In genomic region chr5:671459-672328, GRCh38 we compare ENCODE assay signal across 8 cellular contexts. TPM values are rescaled to one million over a fixed set of nuclear protein-coding genes. Genes with fewer than 3 reads are reported as not detected.
DNase-seq lines count a peak whose midpoint lies in the region; ATAC-seq and TF ChIP-seq lines count a peak whose summit lies in the region.

No MANE protein-coding gene starts in this region.

- intact Hi-C loops in activated T-helper 1 cell treated with anti-CD3 and anti-CD28 coated beads, Interleukin-12 subunit alpha, Interleukin-12 subunit beta, Interleukin-2, Interleukin-4 antibody, amounts not matched to agents 30 ng/mL and 10 ng/mL and 1 ng/mL, durations not matched to agents 14 hours and 24 hours and 36 hours (cut with micrococcal nuclease): loop anchor here (2.0 kb wide), 1 partner anchor 231 kb away; no protein-coding TSS in a partner anchor

- TF ChIP-seq RAD21 in neural cell (conservative IDR thresholded peaks at IDR 0.05): peak; percentile 81

- TF ChIP-seq CTCF in OCI-LY3 (IDR thresholded peaks at IDR 0.05; ENCODE audit: low read depth, low read length) (peak; percentile 67), fibroblast of pulmonary artery (IDR thresholded peaks at IDR 0.05; ENCODE audit: low read length, missing control alignments) (peak; percentile 88), neural cell (IDR thresholded peaks at IDR 0.05; ENCODE audit: poor library complexity, severe bottlenecking) (peak; percentile 79)

- H3K36me3 Mint-ChIP-seq in activated T-helper 1 cell treated with anti-CD3 and anti-CD28 coated beads, Interleukin-12 subunit alpha, Interleukin-12 subunit beta, Interleukin-2, Interleukin-4 antibody, amounts not matched to agents 30 ng/mL and 10 ng/mL and 1 ng/mL, durations not matched to agents 14 hours and 24 hours and 36 hours (ENCODE audit: low read depth): peaks cover 7% of the 10 kb centered on the region

- H3K27ac Mint-ChIP-seq in activated T-helper 1 cell treated with anti-CD3 and anti-CD28 coated beads, Interleukin-12 subunit alpha, Interleukin-12 subunit beta, Interleukin-2, Interleukin-4 antibody, amounts not matched to agents 30 ng/mL and 10 ng/mL and 1 ng/mL, durations not matched to agents 14 hours and 24 hours and 36 hours: no peak overlapping the region

- H3K4me3 ChIP-seq in OCI-LY3 (ENCODE audit: low read length) (no peak overlapping the region), fibroblast of pulmonary artery (replicated peaks; ENCODE audit: low read depth, low read length) (no peak overlapping the region), neural cell (ENCODE audit: low read length) (no peak overlapping the region)

- peaks cover 19% of the 10 kb centered on the region for H3K4me1 ChIP-seq in OCI-LY3 (ENCODE audit: low read length)

- H3K4me1 Mint-ChIP-seq in activated T-helper 1 cell treated with anti-CD3 and anti-CD28 coated beads, Interleukin-12 subunit alpha, Interleukin-12 subunit beta, Interleukin-2, Interleukin-4 antibody, amounts not matched to agents 30 ng/mL and 10 ng/mL and 1 ng/mL, durations not matched to agents 14 hours and 24 hours and 36 hours (ENCODE audit: low read depth): no peaks in the 10 kb centered on the region

- H3K9ac ChIP-seq in OCI-LY3 (ENCODE audit: low read length) (no peak overlapping the region), neural cell (ENCODE audit: low read length) (peak overlapping the region; percentile 29)

- H3K4me2 ChIP-seq in OCI-LY3 (ENCODE audit: low read length) (peak overlapping the region; percentile 47), neural cell (ENCODE audit: low read length) (no peak overlapping the region)

- H3K27me3 Mint-ChIP-seq in activated T-helper 1 cell treated with anti-CD3 and anti-CD28 coated beads, Interleukin-12 subunit alpha, Interleukin-12 subunit beta, Interleukin-2, Interleukin-4 antibody, amounts not matched to agents 30 ng/mL and 10 ng/mL and 1 ng/mL, durations not matched to agents 14 hours and 24 hours and 36 hours (ENCODE audit: insufficient read depth): peaks cover 3% of the 10 kb centered on the region

- ATAC-seq in GM19043 (IDR thresholded peaks at IDR 0.05; ENCODE audit: low read depth, unreplicated experiment): peak; percentile 74

- no peak overlapping the region for H3K4me3 Mint-ChIP-seq in activated T-helper 1 cell treated with anti-CD3 and anti-CD28 coated beads, Interleukin-12 subunit alpha, Interleukin-12 subunit beta, Interleukin-2, Interleukin-4 antibody, amounts not matched to agents 30 ng/mL and 10 ng/mL and 1 ng/mL, durations not matched to agents 14 hours and 24 hours and 36 hours

- no peak overlapping the region for H2AFZ ChIP-seq in OCI-LY3 (ENCODE audit: low read depth, low read length)
- no peak overlapping the region for H2AFZ ChIP-seq in neural cell (ENCODE audit: low read depth, low read length)

- no peaks in the 10 kb centered on the region for H3F3A ChIP-seq in neural cell (ENCODE audit: insufficient read depth, low read length, poor library complexity, severe bottlenecking)

- no peak overlapping the region for H3K27ac ChIP-seq in OCI-LY3 (ENCODE audit: low read length)
- H3K27ac ChIP-seq in neural cell (ENCODE audit: low read length): peak overlapping the region; percentile 28
- peak overlapping the region; percentile 100 for H3K27ac ChIP-seq in substantia nigra (ENCODE audit: low read depth, low read length, poor library complexity, severe bottlenecking)

- DNase-seq in AG08396 (ENCODE audit: low spot score): peak; percentile 87
- DNase-seq in HUDEP-2 (lab: John Stamatoyannopoulos, UW; ENCODE audit: unreplicated experiment in 76 of 76): peak in 53 of 76 experiments; percentile 5 to 62 (median 42)
- DNase-seq in activated T-helper 1 cell treated with anti-CD3 and anti-CD28 coated beads, Interleukin-12 subunit alpha, Interleukin-12 subunit beta, Interleukin-2, Interleukin-4 antibody, amounts not matched to agents 30 ng/mL and 10 ng/mL and 1 ng/mL, durations not matched to agents 14 hours and 24 hours and 36 hours (ENCODE audit: low spot score): peak; percentile 35
- peak; percentile 60 for DNase-seq in fibroblast of pulmonary artery (ENCODE audit: low read depth)
- peak in 48 of 49 donors; percentile 36 to 87 (median 74) for DNase-seq in substantia nigra (lab: John Stamatoyannopoulos, UW)

- H3K27me3 ChIP-seq in OCI-LY3 (ENCODE audit: low read depth, low read length): peaks cover 14% of the 10 kb centered on the region
- no peaks in the 10 kb centered on the region for H3K27me3 ChIP-seq in neural cell (ENCODE audit: insufficient read depth, low read depth, low read length)

- no peaks in the 10 kb centered on the region for H3K9me3 ChIP-seq in OCI-LY3 (ENCODE audit: insufficient read depth, low read length)
- no peaks in the 10 kb centered on the region for H3K9me3 ChIP-seq in neural cell (ENCODE audit: low read length)

- H3K79me2 ChIP-seq in OCI-LY3 (ENCODE audit: low read length) (no peaks in the 10 kb centered on the region), neural cell (replicated peaks; ENCODE audit: insufficient read depth, low read length) (no peaks in the 10 kb centered on the region)

- peaks cover 7% of the 10 kb centered on the region; the same call in 1 of the 2 replicates for H4K20me1 ChIP-seq in OCI-LY3 (ENCODE audit: insufficient read depth, low read length)
- H4K20me1 ChIP-seq in neural cell (ENCODE audit: insufficient read depth): no peaks in the 10 kb centered on the region

- no peak for TF ChIP-seq EP300 in neural cell (conservative IDR thresholded peaks at IDR 0.05; ENCODE audit: poor library complexity, severe bottlenecking)

- H3K9me3 Mint-ChIP-seq in activated T-helper 1 cell treated with anti-CD3 and anti-CD28 coated beads, Interleukin-12 subunit alpha, Interleukin-12 subunit beta, Interleukin-2, Interleukin-4 antibody, amounts not matched to agents 30 ng/mL and 10 ng/mL and 1 ng/mL, durations not matched to agents 14 hours and 24 hours and 36 hours: no peaks in the 10 kb centered on the region

- H3K36me3 ChIP-seq in OCI-LY3 (replicated peaks; ENCODE audit: low read depth, low read length): peaks cover 8% of the 10 kb centered on the region
- no peaks in the 10 kb centered on the region for H3K36me3 ChIP-seq in neural cell (ENCODE audit: insufficient read depth, low read length)

- no peaks in the 10 kb centered on the region for H3K9me2 ChIP-seq in neural cell (ENCODE audit: insufficient read depth, low read length)

TF ChIP-seq in neural cell, 6 proteins besides CTCF, POLR2A, EP300 and RAD21:
- TF ChIP-seq SMC3 (conservative IDR thresholded peaks at IDR 0.05; ENCODE audit: poor library complexity) (peak; percentile 75), EZH2 (IDR thresholded peaks at IDR 0.05; ENCODE audit: borderline replicate concordance, insufficient read depth, low read length, poor library complexity, severe bottlenecking) (no peak), POLR2AphosphoS5 (IDR thresholded peaks at IDR 0.05) (no peak)
TF ChIP-seq in neural cell: peak in this region for 1.

RNA-seq across cellular contexts. Expression of gene TPPP, which starts 21.5 kb away (rescaled TPM):
- not detected in 2 replicates for total RNA-seq in activated T-helper 1 cell treated with anti-CD3 and anti-CD28 coated beads, Interleukin-12 subunit alpha, Interleukin-12 subunit beta, Interleukin-2, Interleukin-4 antibody, amounts not matched to agents 30 ng/mL and 10 ng/mL and 1 ng/mL, durations not matched to agents 14 hours and 24 hours and 36 hours
- 9.9 and 14.3 TPM in 2 replicates for polyA plus RNA-seq in neural cell
- polyA minus RNA-seq in neural cell: 22.4 and 25.5 TPM in 2 replicates

RNA-seq across cellular contexts. Expression of gene CEP72, which starts 59.6 kb away (rescaled TPM):
- 32.4 and 35.7 TPM in 2 replicates for total RNA-seq in activated T-helper 1 cell treated with anti-CD3 and anti-CD28 coated beads, Interleukin-12 subunit alpha, Interleukin-12 subunit beta, Interleukin-2, Interleukin-4 antibody, amounts not matched to agents 30 ng/mL and 10 ng/mL and 1 ng/mL, durations not matched to agents 14 hours and 24 hours and 36 hours
- polyA plus RNA-seq in neural cell: 5.9 and 7.0 TPM in 2 replicates
- 6.1 and 7.5 TPM in 2 replicates for polyA minus RNA-seq in neural cell

Comparison
In these comparisons a context has a peak if more than half of its experiments do, and no peak if none do; other contexts are left out.
1. DNase-seq: peak in every context shown above with its lines; median percentile 87 in AG08396; 74 in substantia nigra; 60 in fibroblast of pulmonary artery; 42 in HUDEP-2; 35 in activated T-helper 1 cell treated with anti-CD3 and anti-CD28 coated beads, Interleukin-12 subunit alpha, Interleukin-12 subunit beta, Interleukin-2, Interleukin-4 antibody, amounts not matched to agents 30 ng/mL and 10 ng/mL and 1 ng/mL, durations not matched to agents 14 hours and 24 hours and 36 hours.